17 cellular contexts compared by ENCODE assay signal in genomic region chr22:40485813-40486610, GRCh38.
DNase-seq lines count a peak whose midpoint lies in the region; ATAC-seq and TF ChIP-seq lines count a peak whose summit lies in the region.
"Had no signal": no experiment of that assay in that cellular context is flagged by ENCODE, and none has a peak within 500 bp of the region (broad histone marks: within the 10 kb centered on the region; RNA-seq: fewer than 3 reads in every experiment).

No MANE protein-coding gene starts in this region.

- intact Hi-C loops in left cardiac atrium (cut with DNase I): loop anchor here in 1 of 2 donors (5.0 kb wide), 1 partner anchor 49 kb away; no protein-coding TSS in a partner anchor
- intact Hi-C loops in cardiac septum (cut with DNase I): loop anchor here (5.0 kb wide), 1 partner anchor 49 kb away; no protein-coding TSS in a partner anchor
- intact Hi-C loops in left lung (cut with DNase I): loop anchor here in 1 of 2 donors (10.0 kb wide), 1 partner anchor 51 kb away; no protein-coding TSS in a partner anchor
- intact Hi-C loops in upper lobe of right lung (cut with DNase I): no loop called here
- intact Hi-C loops in activated T-helper 1 cell treated with anti-CD3 and anti-CD28 coated beads, Interleukin-12 subunit alpha, Interleukin-12 subunit beta, Interleukin-2, Interleukin-4 antibody, amounts not matched to agents 30 ng/mL and 10 ng/mL and 1 ng/mL, durations not matched to agents 14 hours and 24 hours and 36 hours (cut with micrococcal nuclease): no loop called here

- ATAC-seq in left cardiac atrium: peak; percentile 12 to 44
- ATAC-seq in left lung: no peak
- peak; percentile 27 for ATAC-seq in upper lobe of right lung
- ATAC-seq in GM19328 (IDR thresholded peaks at IDR 0.05; ENCODE audit: unreplicated experiment): no peak
- ATAC-seq: effector memory CD8-positive, alpha-beta T cell; K562 had no signal

- H3K4me3 ChIP-seq in left lung (no peak overlapping the region), upper lobe of right lung (no peak overlapping the region)
- H3K4me3 ChIP-seq: K562, stomach had no signal

- H3K27me3 ChIP-seq in left lung (no peaks in the 10 kb centered on the region), upper lobe of right lung (no peaks in the 10 kb centered on the region)
- H3K27me3 ChIP-seq: stomach had no signal

- DNase-seq in left cardiac atrium (peak; percentile 40), cardiac septum (ENCODE audit: low spot score) (no peak), left lung (no peak), upper lobe of right lung (no peak), NCI-H748 treated with DMSO at 0.1 percent for 48 hours (lab: John Stamatoyannopoulos, UW) (no peak)
- no peak for DNase-seq in activated T-helper 1 cell treated with anti-CD3 and anti-CD28 coated beads, Interleukin-12 subunit alpha, Interleukin-12 subunit beta, Interleukin-2, Interleukin-4 antibody, amounts not matched to agents 30 ng/mL and 10 ng/mL and 1 ng/mL, durations not matched to agents 14 hours and 24 hours and 36 hours (ENCODE audit: low spot score)
- DNase-seq: activated CD4-positive, CD25-positive, alpha-beta regulatory T cell; activated effector memory CD4-positive, alpha-beta T cell treated with anti-CD3 and anti-CD28 coated beads, Interleukin-2, amount 50 U/mL, for 16 hours; effector memory CD8-positive, alpha-beta T cell; H7; NCI-H2107; stimulated activated CD4-positive, alpha-beta T cell treated with anti-CD3 and anti-CD28 coated beads, Interleukin-2, amount 100 ng/mL, for 24 hours; stomach had no signal

- no peaks in the 10 kb centered on the region for H3K36me3 ChIP-seq in left lung
- no peaks in the 10 kb centered on the region for H3K36me3 ChIP-seq in upper lobe of right lung

- H3K9me3 Mint-ChIP-seq in brain: peaks cover 0 to 4% (median 0%) of the 10 kb centered on the region in 5 experiments
- H3K9me3 Mint-ChIP-seq in activated T-helper 1 cell treated with anti-CD3 and anti-CD28 coated beads, Interleukin-12 subunit alpha, Interleukin-12 subunit beta, Interleukin-2, Interleukin-4 antibody, amounts not matched to agents 30 ng/mL and 10 ng/mL and 1 ng/mL, durations not matched to agents 14 hours and 24 hours and 36 hours: no peaks in the 10 kb centered on the region
- H3K9me3 Mint-ChIP-seq: effector memory CD8-positive, alpha-beta T cell had no signal

- H3K27ac ChIP-seq in left lung (peak overlapping the region; percentile 21 to 51), upper lobe of right lung (no peak overlapping the region)

- peaks cover 44% of the 10 kb centered on the region for H3K36me3 Mint-ChIP-seq in brain
- peaks cover 5% of the 10 kb centered on the region for H3K36me3 Mint-ChIP-seq in activated T-helper 1 cell treated with anti-CD3 and anti-CD28 coated beads, Interleukin-12 subunit alpha, Interleukin-12 subunit beta, Interleukin-2, Interleukin-4 antibody, amounts not matched to agents 30 ng/mL and 10 ng/mL and 1 ng/mL, durations not matched to agents 14 hours and 24 hours and 36 hours (ENCODE audit: low read depth)

- TF ChIP-seq CTCF in brain (conservative IDR thresholded peaks at IDR 0.05) (no peak), left lung (IDR thresholded peaks at IDR 0.05) (no peak), upper lobe of right lung (IDR thresholded peaks at IDR 0.05) (no peak)

- peaks cover 25% of the 10 kb centered on the region for H3K4me1 Mint-ChIP-seq in brain
- peaks cover 31% of the 10 kb centered on the region for H3K4me1 Mint-ChIP-seq in activated T-helper 1 cell treated with anti-CD3 and anti-CD28 coated beads, Interleukin-12 subunit alpha, Interleukin-12 subunit beta, Interleukin-2, Interleukin-4 antibody, amounts not matched to agents 30 ng/mL and 10 ng/mL and 1 ng/mL, durations not matched to agents 14 hours and 24 hours and 36 hours (ENCODE audit: low read depth)

- H3K27ac Mint-ChIP-seq in brain: peak overlapping the region in 3 of 5 experiments; percentile 34 to 89 (median 61)
- no peak overlapping the region for H3K27ac Mint-ChIP-seq in activated T-helper 1 cell treated with anti-CD3 and anti-CD28 coated beads, Interleukin-12 subunit alpha, Interleukin-12 subunit beta, Interleukin-2, Interleukin-4 antibody, amounts not matched to agents 30 ng/mL and 10 ng/mL and 1 ng/mL, durations not matched to agents 14 hours and 24 hours and 36 hours
- H3K27ac Mint-ChIP-seq: B cell had no signal

- peak overlapping the region in 1 of 5 experiments; percentile 22 for H3K4me3 Mint-ChIP-seq in brain
- H3K4me3 Mint-ChIP-seq in activated T-helper 1 cell treated with anti-CD3 and anti-CD28 coated beads, Interleukin-12 subunit alpha, Interleukin-12 subunit beta, Interleukin-2, Interleukin-4 antibody, amounts not matched to agents 30 ng/mL and 10 ng/mL and 1 ng/mL, durations not matched to agents 14 hours and 24 hours and 36 hours: no peak overlapping the region
- H3K4me3 Mint-ChIP-seq: B cell; effector memory CD8-positive, alpha-beta T cell had no signal

- H3K4me1 ChIP-seq in left lung: peaks cover 11 to 72% of the 10 kb centered on the region in 2 donors
- peaks cover 42% of the 10 kb centered on the region for H3K4me1 ChIP-seq in upper lobe of right lung

- H3K9me3 ChIP-seq in left lung (no peaks in the 10 kb centered on the region), upper lobe of right lung (no peaks in the 10 kb centered on the region)
- H3K9me3 ChIP-seq: stomach had no signal

- no peaks in the 10 kb centered on the region for H3K27me3 Mint-ChIP-seq in brain
- no peaks in the 10 kb centered on the region for H3K27me3 Mint-ChIP-seq in activated T-helper 1 cell treated with anti-CD3 and anti-CD28 coated beads, Interleukin-12 subunit alpha, Interleukin-12 subunit beta, Interleukin-2, Interleukin-4 antibody, amounts not matched to agents 30 ng/mL and 10 ng/mL and 1 ng/mL, durations not matched to agents 14 hours and 24 hours and 36 hours (ENCODE audit: insufficient read depth)
- H3K27me3 Mint-ChIP-seq: B cell; effector memory CD8-positive, alpha-beta T cell had no signal

Comparison
In these comparisons a context has a peak if more than half of its experiments do, and no peak if none do; other contexts are left out.
1. ATAC-seq: peak in left cardiac atrium (2 of 2) and upper lobe of right lung (single experiment); none in left lung (single experiment) and GM19328 (single experiment).